25 cellular contexts compared by ENCODE assay signal in genomic region chr10:63549810-63550209, GRCh38.
"Had no signal": no experiment of that assay in that cellular context is flagged by ENCODE, and none has a peak within 500 bp of the region (broad histone marks: within the 10 kb centered on the region; RNA-seq: fewer than 3 reads in every experiment).

No MANE protein-coding gene starts in this region.

- DNase-seq: activated CD4-positive, alpha-beta memory T cell treated with anti-CD3 and anti-CD28 coated beads, Interleukin-2, amount 10 ng/mL, durations not matched to agents 7 days and 5 days; activated CD4-positive, alpha-beta T cell treated with anti-CD3 and anti-CD28 coated beads for 36 hours; activated CD4-positive, alpha-beta T cell treated with anti-CD3 and anti-CD28 coated beads, Interleukin-2, amount 50 U/mL, for 1 hour; activated CD4-positive, CD25-positive, alpha-beta regulatory T cell; activated effector memory CD4-positive, alpha-beta T cell treated with anti-CD3 and anti-CD28 coated beads, Interleukin-2, amount 50 U/mL, for 16 hours; activated naive CD4-positive, alpha-beta T cell treated with Interleukin-2 at 50 U/mL for 16 hours; activated naive CD8-positive, alpha-beta T cell treated with anti-CD3 and anti-CD28 coated beads, Interleukin-2, amount 50 U/mL, for 24 hours; activated T-cell treated with anti-CD3 and anti-CD28 coated beads for 4 hours; amygdala; brain microvascular endothelial cell; MM.1S; NCI-H1105; NCI-H1436; NCI-H1694 treated with DMSO at 0.1 percent for 48 hours; NCI-H2029 treated with DMSO at 0.1 percent for 48 hours; NCI-H526; NCI-H82; NK-92 treated with Interleukin-12 subunit alpha and Interleukin-12 subunit beta, amount 100 ng/mL, for 24 hours; OCI-M1; RPMI8226; T-cell; T-helper 2 cell; T1000 had no signal

- H3K27ac ChIP-seq: brain microvascular endothelial cell, SK-N-MC, VCaP had no signal
